ENCODE assay signal across 1 cellular context in the genomic region with DNA sequence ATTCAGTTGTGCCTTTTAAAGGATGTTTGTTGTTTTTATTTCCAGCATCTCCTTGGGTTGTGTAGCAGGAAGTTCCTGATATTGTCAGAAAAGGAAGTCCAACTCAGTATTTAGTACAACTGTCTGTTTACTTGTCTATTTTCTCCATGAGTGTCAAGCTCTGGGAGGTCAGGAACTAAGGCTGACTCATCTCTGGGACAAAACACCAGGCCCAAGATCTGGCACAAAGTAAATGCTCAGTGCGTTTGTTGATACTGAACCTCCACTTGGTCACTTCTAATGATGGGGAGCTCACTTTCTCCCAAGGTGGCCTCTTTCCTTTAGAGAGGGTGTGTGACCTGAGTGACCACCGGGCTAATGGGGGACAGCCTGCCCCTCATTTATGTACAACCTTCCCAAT.
TF ChIP-seq lines count a peak whose summit lies in the region.

No MANE protein-coding gene starts in this region.

TF ChIP-seq in IMR-90, 13 proteins besides CTCF, POLR2A, EP300 and RAD21 (continued from another document):
- TF ChIP-seq ELK1 (IDR thresholded peaks at IDR 0.05; ENCODE audit: borderline replicate concordance, low read depth, low read length) (no peak), MAZ (IDR thresholded peaks at IDR 0.05; ENCODE audit: borderline replicate concordance, low read depth, low read length) (no peak), RFX5 (IDR thresholded peaks at IDR 0.05; ENCODE audit: low read depth, low read length) (no peak), RCOR1 (IDR thresholded peaks at IDR 0.05; ENCODE audit: insufficient replicate concordance, low read length) (no peak), CHD1 (IDR thresholded peaks at IDR 0.05; ENCODE audit: low read depth, low read length) (no peak), MXI1 (IDR thresholded peaks at IDR 0.05; ENCODE audit: borderline replicate concordance, low read depth, low read length) (no peak), FOS (IDR thresholded peaks at IDR 0.05; ENCODE audit: low read depth, low read length) (no peak), SMC3 (IDR thresholded peaks at IDR 0.05; ENCODE audit: low read depth, low read length) (no peak), NFE2L2 (IDR thresholded peaks at IDR 0.05; ENCODE audit: low read depth, low read length) (no peak), CEBPB (IDR thresholded peaks at IDR 0.05; ENCODE audit: low read depth, low read length) (no peak), MAFK (IDR thresholded peaks at IDR 0.05; ENCODE audit: low read depth, low read length) (no peak)
